ENCODE assay signal across 1 cellular context in the genomic region with DNA sequence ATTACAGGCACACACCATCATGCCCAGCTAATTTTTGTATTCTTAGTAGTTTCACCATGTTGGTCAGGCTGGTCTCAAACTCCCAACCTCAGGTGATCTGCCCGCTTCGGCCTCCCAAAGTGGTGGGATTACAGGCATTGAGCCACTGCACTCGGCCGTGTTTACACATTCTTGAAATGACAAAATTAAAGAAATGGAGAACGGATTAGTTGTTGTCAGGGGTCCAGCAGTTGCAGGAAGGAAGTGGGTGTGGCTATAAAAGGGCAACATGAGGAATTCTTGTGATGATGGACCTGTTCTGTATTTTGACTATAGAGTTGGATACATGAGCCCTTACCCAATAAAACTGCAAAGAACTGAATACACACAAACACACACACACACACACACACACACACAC.
TF ChIP-seq lines count a peak whose summit lies in the region.

No MANE protein-coding gene starts in this region.

TF ChIP-seq in IMR-90, 13 proteins besides CTCF, POLR2A, EP300 and RAD21:
- TF ChIP-seq SMC3 (IDR thresholded peaks at IDR 0.05; ENCODE audit: low read depth, low read length) (no peak), CHD1 (IDR thresholded peaks at IDR 0.05; ENCODE audit: low read depth, low read length) (no peak), FOS (IDR thresholded peaks at IDR 0.05; ENCODE audit: low read depth, low read length) (no peak), MAZ (IDR thresholded peaks at IDR 0.05; ENCODE audit: borderline replicate concordance, low read depth, low read length) (no peak), CEBPB (IDR thresholded peaks at IDR 0.05; ENCODE audit: low read depth, low read length) (no peak), RFX5 (IDR thresholded peaks at IDR 0.05; ENCODE audit: low read depth, low read length) (no peak), BHLHE40 (IDR thresholded peaks at IDR 0.05; ENCODE audit: low read depth, low read length) (no peak), NFE2L2 (IDR thresholded peaks at IDR 0.05; ENCODE audit: low read depth, low read length) (no peak), MXI1 (IDR thresholded peaks at IDR 0.05; ENCODE audit: borderline replicate concordance, low read depth, low read length) (no peak), RCOR1 (IDR thresholded peaks at IDR 0.05; ENCODE audit: insufficient replicate concordance, low read length) (no peak), MAFK (IDR thresholded peaks at IDR 0.05; ENCODE audit: low read depth, low read length) (no peak)
- TF ChIP-seq, protein P1, sequence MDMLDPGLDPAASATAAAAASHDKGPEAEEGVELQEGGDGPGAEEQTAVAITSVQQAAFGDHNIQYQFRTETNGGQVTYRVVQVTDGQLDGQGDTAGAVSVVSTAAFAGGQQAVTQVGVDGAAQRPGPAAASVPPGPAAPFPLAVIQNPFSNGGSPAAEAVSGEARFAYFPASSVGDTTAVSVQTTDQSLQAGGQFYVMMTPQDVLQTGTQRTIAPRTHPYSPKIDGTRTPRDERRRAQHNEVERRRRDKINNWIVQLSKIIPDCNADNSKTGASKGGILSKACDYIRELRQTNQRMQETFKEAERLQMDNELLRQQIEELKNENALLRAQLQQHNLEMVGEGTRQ (IDR thresholded peaks at IDR 0.05; ENCODE audit: low read depth, low read length): no peak
- TF ChIP-seq, protein P2, sequence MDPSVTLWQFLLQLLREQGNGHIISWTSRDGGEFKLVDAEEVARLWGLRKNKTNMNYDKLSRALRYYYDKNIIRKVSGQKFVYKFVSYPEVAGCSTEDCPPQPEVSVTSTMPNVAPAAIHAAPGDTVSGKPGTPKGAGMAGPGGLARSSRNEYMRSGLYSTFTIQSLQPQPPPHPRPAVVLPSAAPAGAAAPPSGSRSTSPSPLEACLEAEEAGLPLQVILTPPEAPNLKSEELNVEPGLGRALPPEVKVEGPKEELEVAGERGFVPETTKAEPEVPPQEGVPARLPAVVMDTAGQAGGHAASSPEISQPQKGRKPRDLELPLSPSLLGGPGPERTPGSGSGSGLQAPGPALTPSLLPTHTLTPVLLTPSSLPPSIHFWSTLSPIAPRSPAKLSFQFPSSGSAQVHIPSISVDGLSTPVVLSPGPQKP (IDR thresholded peaks at IDR 0.05; ENCODE audit: borderline replicate concordance, low read depth, low read length): no peak
